In the genomic region with DNA sequence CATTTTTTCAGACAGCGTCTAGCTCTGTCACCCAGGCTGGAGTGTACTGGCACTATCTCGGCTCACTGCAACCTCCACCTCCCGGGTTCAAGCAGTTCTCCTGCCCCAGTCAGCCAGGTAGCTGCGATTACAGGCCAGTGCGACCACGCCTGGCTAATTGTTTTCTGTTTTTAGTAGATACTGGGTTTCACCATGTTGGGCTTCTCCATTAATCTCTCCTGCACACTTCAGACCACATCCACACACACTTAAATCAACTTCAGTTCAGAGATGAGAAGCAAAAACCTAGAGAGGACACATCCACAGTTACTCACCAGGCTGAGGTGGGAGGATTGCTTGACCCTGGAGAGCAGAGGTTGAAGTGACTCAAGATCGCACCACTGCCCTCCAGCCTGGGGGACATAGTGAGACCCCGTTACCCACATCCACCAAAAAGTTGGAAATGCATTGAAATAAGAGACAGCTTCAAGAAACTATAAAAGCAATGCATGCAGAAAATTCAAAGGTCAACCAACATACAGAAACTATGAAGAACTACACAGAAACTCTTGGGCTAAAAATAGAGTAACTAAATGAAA, we compare ENCODE assay signal across 16 cellular contexts.
"Had no signal": no experiment of that assay in that cellular context is flagged by ENCODE, and none has a peak within 500 bp of the region (broad histone marks: within the 10 kb centered on the region; RNA-seq: fewer than 3 reads in every experiment).

No MANE protein-coding gene starts in this region.

- DNase-seq: activated CD4-positive, alpha-beta memory T cell treated with anti-CD3 and anti-CD28 coated beads, Interleukin-2, amount 10 ng/mL, durations not matched to agents 7 days and 5 days; activated gamma-delta T cell treated with Interleukin-2 at 50 U/mL for 16 hours; activated naive CD8-positive, alpha-beta T cell treated with anti-CD3 and anti-CD28 coated beads, Interleukin-2, amount 50 U/mL, for 24 hours; aorta; erythroblast; gastrocnemius medialis; heart right ventricle; stimulated activated CD4-positive, alpha-beta T cell treated with anti-CD3 and anti-CD28 coated beads, Interleukin-15, amount 100 ng/mL, for 24 hours; stimulated activated CD4-positive, alpha-beta T cell treated with anti-CD3 and anti-CD28 coated beads, Interleukin-4, amount 100 ng/mL, for 1 hour; stimulated activated naive CD4-positive, alpha-beta T cell; T-helper 9 cell; tibial artery had no signal

- H3K27ac ChIP-seq: gastrocnemius medialis, right atrium auricular region, skin epidermis had no signal

- H3K4me3 ChIP-seq: heart right ventricle, right atrium auricular region, skin epidermis, tibial artery, vagina had no signal

- H3K27ac Mint-ChIP-seq: activated naive CD8-positive, alpha-beta T cell treated with anti-CD3 and anti-CD28 coated beads, Interleukin-2, amount 50 U/mL, for 24 hours had no signal

- H3K36me3 ChIP-seq: gastrocnemius medialis, heart right ventricle, right atrium auricular region, tibial artery, vagina had no signal

- H3K27me3 Mint-ChIP-seq: activated CD4-positive, alpha-beta memory T cell treated with anti-CD3 and anti-CD28 coated beads, Interleukin-2, amount 10 ng/mL, durations not matched to agents 7 days and 5 days; activated naive CD8-positive, alpha-beta T cell treated with anti-CD3 and anti-CD28 coated beads, Interleukin-2, amount 50 U/mL, for 24 hours had no signal

- H3K9me3 ChIP-seq: gastrocnemius medialis, heart right ventricle, right atrium auricular region, tibial artery, vagina had no signal

- ATAC-seq: activated naive CD8-positive, alpha-beta T cell treated with anti-CD3 and anti-CD28 coated beads, Interleukin-2, amount 50 U/mL, for 24 hours; gastrocnemius medialis; heart right ventricle; left lobe of liver had no signal

- H3K27me3 ChIP-seq: heart right ventricle, right atrium auricular region, tibial artery, vagina had no signal

- H3K4me3 Mint-ChIP-seq: activated CD4-positive, alpha-beta memory T cell treated with anti-CD3 and anti-CD28 coated beads, Interleukin-2, amount 10 ng/mL, durations not matched to agents 7 days and 5 days; activated naive CD8-positive, alpha-beta T cell treated with anti-CD3 and anti-CD28 coated beads, Interleukin-2, amount 50 U/mL, for 24 hours had no signal
